In genomic region chr9:74205071-74205470, GRCh38 we compare ENCODE assay signal across 1 cellular context.
TF ChIP-seq lines count a peak whose summit lies in the region.

No MANE protein-coding gene starts in this region.

TF ChIP-seq in GM23338, 12 proteins besides CTCF, POLR2A, EP300 and RAD21 (continued from another document):
- TF ChIP-seq REST (IDR thresholded peaks at IDR 0.05; ENCODE audit: unreplicated experiment) = no peak
- no peak for TF ChIP-seq JUNB (IDR thresholded peaks at IDR 0.05; ENCODE audit: unreplicated experiment)
- TF ChIP-seq EZH2 (IDR thresholded peaks at IDR 0.05; ENCODE audit: low read depth, unreplicated experiment) = no peak
- TF ChIP-seq ZNF114 (CRISPR knock-in tag; IDR thresholded peaks at IDR 0.05) = no peak
- no peak for TF ChIP-seq NANOG (IDR thresholded peaks at IDR 0.05; ENCODE audit: borderline replicate concordance)
- no peak for TF ChIP-seq CREB1 (CRISPR knock-in tag; IDR thresholded peaks at IDR 0.05; ENCODE audit: low read depth)
